In genomic region chr12:3231399-3231876, GRCh38 we compare ENCODE assay signal across 14 cellular contexts.
DNase-seq lines count a peak whose midpoint lies in the region; ATAC-seq, FAIRE-seq and TF ChIP-seq lines count a peak whose summit lies in the region.
"Had no signal": no experiment of that assay in that cellular context is flagged by ENCODE, and none has a peak within 500 bp of the region (broad histone marks: within the 10 kb centered on the region; RNA-seq: fewer than 3 reads in every experiment).

No MANE protein-coding gene starts in this region.

- intact Hi-C loops in body of pancreas (cut with DNase I) (no loop called here), left lung (cut with DNase I) (no loop called here)

- H3K4me3 ChIP-seq in body of pancreas (no peak overlapping the region), left lung (no peak overlapping the region), coronary artery (no peak overlapping the region)
- H3K4me3 ChIP-seq: A549, skin epidermis had no signal

- 82 to 90% methylated on average over 5 to 19 of the region's 19 CpGs for WGBS in body of pancreas, 2 donors

- H3K4me1 ChIP-seq in body of pancreas (no peaks in the 10 kb centered on the region), left lung (no peaks in the 10 kb centered on the region)
- H3K4me1 ChIP-seq: A549 had no signal

- FAIRE-seq in urothelium cell line (lab: Jason Lieb, UNC), result peak; percentile 88
- FAIRE-seq: A549 had no signal

- no peaks in the 10 kb centered on the region for H3K27me3 ChIP-seq in body of pancreas
- H3K27me3 ChIP-seq in left lung, result no peaks in the 10 kb centered on the region

- H3K27ac ChIP-seq in body of pancreas (no peak overlapping the region), left lung (no peak overlapping the region), coronary artery (peak overlapping the region in 1 of 2 donors; percentile 67)
- H3K27ac ChIP-seq: A549, skin epidermis had no signal

- peak; percentile 20 for DNase-seq in NCI-H748 (lab: John Stamatoyannopoulos, UW; ENCODE audit: unreplicated experiment)
- DNase-seq in NCI-H748 treated with DMSO at 0.1 percent for 48 hours (lab: John Stamatoyannopoulos, UW), result no peak
- no peak for DNase-seq in body of pancreas
- DNase-seq in left lung, result no peak
- peak; percentile 31 for DNase-seq in urothelium cell line (ENCODE audit: low spot score)
- no peak for DNase-seq in coronary artery (ENCODE audit: low spot score)
- DNase-seq in midbrain (lab: John Stamatoyannopoulos, UW), result no peak
- DNase-seq in NCI-H226, result no peak
- DNase-seq: activated CD4-positive, alpha-beta memory T cell treated with anti-CD3 and anti-CD28 coated beads, Interleukin-2, amount 10 ng/mL, durations not matched to agents 7 days and 5 days; activated effector memory CD4-positive, alpha-beta T cell treated with Interleukin-2 at 50 U/mL for 16 hours; MM.1S; NCI-H510A had no signal

- no peak for TF ChIP-seq POLR2A in body of pancreas (IDR thresholded peaks at IDR 0.05)

- no peak for TF ChIP-seq CTCF in body of pancreas (IDR thresholded peaks at IDR 0.05)
- TF ChIP-seq CTCF in left lung (IDR thresholded peaks at IDR 0.05), result no peak
- no peak for TF ChIP-seq CTCF in coronary artery (IDR thresholded peaks at IDR 0.05)

- H3K9me3 ChIP-seq in body of pancreas (no peaks in the 10 kb centered on the region), left lung (peaks cover 0 to 4% of the 10 kb centered on the region in 2 donors)
- H3K9me3 ChIP-seq: A549 had no signal

- ATAC-seq in body of pancreas (peak; percentile 15), left lung (peak; percentile 17)
- ATAC-seq: A549 had no signal

- H3K36me3 ChIP-seq in body of pancreas (replicated peaks in 1 of 2; ENCODE audit: insufficient read depth in 1 of 2, low read depth in 2 of 2) (no peaks in the 10 kb centered on the region), left lung (no peaks in the 10 kb centered on the region)

Comparison
In these comparisons a context has a peak if more than half of its experiments do, and no peak if none do; other contexts are left out.
1. DNase-seq: peak in NCI-H748 (single experiment) and urothelium cell line (single experiment); none in NCI-H748 treated with DMSO at 0.1 percent for 48 hours (single experiment), body of pancreas (0 of 4), left lung (0 of 2), coronary artery (single experiment), midbrain (single experiment) and NCI-H226 (single experiment).